Comparison of ENCODE assay signal across 22 cellular contexts in genomic region chr5:144370273-144370672, GRCh38.
"Had no signal": no experiment of that assay in that cellular context is flagged by ENCODE, and none has a peak within 500 bp of the region (broad histone marks: within the 10 kb centered on the region; RNA-seq: fewer than 3 reads in every experiment).

No MANE protein-coding gene starts in this region.

- H3K4me1 Mint-ChIP-seq: activated CD4-positive, alpha-beta T cell treated with anti-CD3 and anti-CD28 coated beads for 36 hours; activated naive CD8-positive, alpha-beta T cell treated with anti-CD3 and anti-CD28 coated beads, Interleukin-2, amount 10 ng/mL, durations not matched to agents 7 days and 5 days; endodermal cell; stimulated activated memory B cell treated with anti-CD40 and anti-IgM and Interleukin-4, amounts not matched to agents 10 μg/mL and 1 μg/mL and 100 μg/mL, for 72 hours had no signal

- H3K27ac Mint-ChIP-seq: activated CD4-positive, alpha-beta T cell treated with anti-CD3 and anti-CD28 coated beads for 36 hours; activated naive CD4-positive, alpha-beta T cell treated with anti-CD3 and anti-CD28 coated beads for 36 hours; activated naive CD8-positive, alpha-beta T cell treated with anti-CD3 and anti-CD28 coated beads, Interleukin-2, amount 10 ng/mL, durations not matched to agents 7 days and 5 days; endodermal cell; memory B cell; nephron; stimulated activated memory B cell treated with anti-CD40 and anti-IgM and Interleukin-4, amounts not matched to agents 10 μg/mL and 1 μg/mL and 100 μg/mL, for 72 hours; WTC11 had no signal

- ATAC-seq: activated CD4-positive, alpha-beta T cell treated with anti-CD3 and anti-CD28 coated beads for 36 hours; gastroesophageal sphincter; sciatic nerve; stimulated activated memory B cell treated with anti-CD40 and anti-IgM and Interleukin-4, amounts not matched to agents 10 μg/mL and 1 μg/mL and 100 μg/mL, for 72 hours; WTC11 had no signal

- DNase-seq: activated CD4-positive, alpha-beta T cell treated with anti-CD3 and anti-CD28 coated beads for 36 hours; activated CD4-positive, alpha-beta T cell treated with anti-CD3 and anti-CD28 coated beads, Interleukin-2, amount 50 U/mL, for 48 hours; activated effector memory CD4-positive, alpha-beta T cell treated with Interleukin-2 at 50 U/mL for 16 hours; activated naive CD4-positive, alpha-beta T cell treated with anti-CD3 and anti-CD28 coated beads for 36 hours; activated naive CD8-positive, alpha-beta T cell treated with anti-CD3 and anti-CD28 coated beads, Interleukin-2, amount 10 ng/mL, durations not matched to agents 7 days and 5 days; activated T-cell treated with anti-CD3 and anti-CD28 coated beads, Interleukin-2, amount 50 U/mL, for 48 hours; amniotic stem cell; cerebellar nuclear complex; endodermal cell; head of caudate nucleus; hypothalamus; small intestine; T-helper 9 cell; testis; trophoblast cell; uterus had no signal

- H3K4me3 Mint-ChIP-seq: activated CD4-positive, alpha-beta T cell treated with anti-CD3 and anti-CD28 coated beads for 36 hours; activated naive CD4-positive, alpha-beta T cell treated with anti-CD3 and anti-CD28 coated beads for 36 hours; activated naive CD8-positive, alpha-beta T cell treated with anti-CD3 and anti-CD28 coated beads, Interleukin-2, amount 10 ng/mL, durations not matched to agents 7 days and 5 days; endodermal cell; memory B cell; nephron; stimulated activated memory B cell treated with anti-CD40 and anti-IgM and Interleukin-4, amounts not matched to agents 10 μg/mL and 1 μg/mL and 100 μg/mL, for 72 hours; WTC11 had no signal

- H3K36me3 Mint-ChIP-seq: activated naive CD8-positive, alpha-beta T cell treated with anti-CD3 and anti-CD28 coated beads, Interleukin-2, amount 10 ng/mL, durations not matched to agents 7 days and 5 days; memory B cell; stimulated activated memory B cell treated with anti-CD40 and anti-IgM and Interleukin-4, amounts not matched to agents 10 μg/mL and 1 μg/mL and 100 μg/mL, for 72 hours; WTC11 had no signal

- H3K9me3 Mint-ChIP-seq: activated naive CD8-positive, alpha-beta T cell treated with anti-CD3 and anti-CD28 coated beads, Interleukin-2, amount 10 ng/mL, durations not matched to agents 7 days and 5 days; endodermal cell; memory B cell; nephron; stimulated activated memory B cell treated with anti-CD40 and anti-IgM and Interleukin-4, amounts not matched to agents 10 μg/mL and 1 μg/mL and 100 μg/mL, for 72 hours; WTC11 had no signal

- H3K27me3 Mint-ChIP-seq: activated naive CD8-positive, alpha-beta T cell treated with anti-CD3 and anti-CD28 coated beads, Interleukin-2, amount 10 ng/mL, durations not matched to agents 7 days and 5 days; stimulated activated memory B cell treated with anti-CD40 and anti-IgM and Interleukin-4, amounts not matched to agents 10 μg/mL and 1 μg/mL and 100 μg/mL, for 72 hours had no signal
